1 cellular context compared by ENCODE assay signal in genomic region chr2:230289311-230289710, GRCh38.
A peak's percentile ranks its signal among the peaks of the same experiment; 100 is the strongest.
TF ChIP-seq lines count a peak whose summit lies in the region.

No MANE protein-coding gene starts in this region.

TF ChIP-seq in SK-N-SH, 30 proteins besides CTCF, POLR2A, EP300 and RAD21:
- peak; percentile 94 for TF ChIP-seq REST (IDR thresholded peaks at IDR 0.05; ENCODE audit: low read depth, low read length)
TF ChIP-seq in SK-N-SH: peak in this region for 1; not testable (repeated sequence) for 29.
